1 cellular context compared by ENCODE assay signal in the genomic region with DNA sequence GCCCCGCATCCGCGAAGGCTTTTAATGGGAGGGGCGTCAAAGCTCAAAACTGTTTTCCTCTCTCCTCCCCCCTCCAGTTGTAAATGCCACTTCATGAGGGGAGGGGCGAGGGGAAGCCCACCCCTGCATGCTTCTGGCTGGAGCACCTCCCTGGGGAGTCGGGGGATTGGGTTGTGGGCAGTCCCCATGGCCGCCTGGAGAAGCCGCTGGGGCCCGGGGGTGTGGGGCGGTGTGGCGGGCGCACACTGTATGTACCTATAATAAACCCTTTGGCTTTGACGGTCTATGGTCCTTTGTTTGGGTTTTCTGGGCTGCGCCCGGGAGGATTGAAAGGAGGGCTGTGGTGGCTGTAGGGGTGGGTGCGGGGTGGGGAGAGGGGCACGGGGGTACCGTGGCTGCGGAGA.
TF ChIP-seq lines count a peak whose summit lies in the region.

No MANE protein-coding gene starts in this region.

TF ChIP-seq in IMR-90, 13 proteins besides CTCF, POLR2A, EP300 and RAD21 (continued from another document):
- TF ChIP-seq SMC3 (IDR thresholded peaks at IDR 0.05; ENCODE audit: low read depth, low read length) (no peak), NFE2L2 (IDR thresholded peaks at IDR 0.05; ENCODE audit: low read depth, low read length) (no peak), MXI1 (IDR thresholded peaks at IDR 0.05; ENCODE audit: borderline replicate concordance, low read depth, low read length) (no peak), RFX5 (IDR thresholded peaks at IDR 0.05; ENCODE audit: low read depth, low read length) (no peak), MAZ (IDR thresholded peaks at IDR 0.05; ENCODE audit: borderline replicate concordance, low read depth, low read length) (no peak), FOS (IDR thresholded peaks at IDR 0.05; ENCODE audit: low read depth, low read length) (no peak)
- TF ChIP-seq, protein P1, sequence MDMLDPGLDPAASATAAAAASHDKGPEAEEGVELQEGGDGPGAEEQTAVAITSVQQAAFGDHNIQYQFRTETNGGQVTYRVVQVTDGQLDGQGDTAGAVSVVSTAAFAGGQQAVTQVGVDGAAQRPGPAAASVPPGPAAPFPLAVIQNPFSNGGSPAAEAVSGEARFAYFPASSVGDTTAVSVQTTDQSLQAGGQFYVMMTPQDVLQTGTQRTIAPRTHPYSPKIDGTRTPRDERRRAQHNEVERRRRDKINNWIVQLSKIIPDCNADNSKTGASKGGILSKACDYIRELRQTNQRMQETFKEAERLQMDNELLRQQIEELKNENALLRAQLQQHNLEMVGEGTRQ (IDR thresholded peaks at IDR 0.05; ENCODE audit: low read depth, low read length): no peak
